In genomic region chr1:20138961-20139550, GRCh38 we compare ENCODE assay signal across 20 cellular contexts. TPM values are rescaled to one million over a fixed set of nuclear protein-coding genes. Genes with fewer than 3 reads are reported as not detected.
DNase-seq lines count a peak whose midpoint lies in the region; ATAC-seq and TF ChIP-seq lines count a peak whose summit lies in the region.
"Had no signal": no experiment of that assay in that cellular context is flagged by ENCODE, and none has a peak within 500 bp of the region (broad histone marks: within the 10 kb centered on the region; RNA-seq: fewer than 3 reads in every experiment).

A gene with protein sequence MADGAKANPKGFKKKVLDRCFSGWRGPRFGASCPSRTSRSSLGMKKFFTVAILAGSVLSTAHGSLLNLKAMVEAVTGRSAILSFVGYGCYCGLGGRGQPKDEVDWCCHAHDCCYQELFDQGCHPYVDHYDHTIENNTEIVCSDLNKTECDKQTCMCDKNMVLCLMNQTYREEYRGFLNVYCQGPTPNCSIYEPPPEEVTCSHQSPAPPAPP (plus strand): TSS chr1:20139323. CDS start chr1:20139428, 105 bp downstream.

- no peak within 1 kb of the TSS for H3K27ac Mint-ChIP-seq in activated CD4-positive, alpha-beta T cell treated with anti-CD3 and anti-CD28 coated beads for 36 hours
- H3K27ac Mint-ChIP-seq in nephron progenitor cell, result peak within 1 kb of the TSS; percentile 25

- H3K27me3 ChIP-seq in PC-9 (ENCODE audit: insufficient read depth, low read depth) (no peaks in the 10 kb centered on the region), suprapubic skin (no peaks in the 10 kb centered on the region), esophagus muscularis mucosa (peaks cover 0 to 59% (median 0%) of the 10 kb centered on the region in 4 donors)
- H3K27me3 ChIP-seq: MG63 had no signal

- peaks cover 50% of the 10 kb centered on the region for H3K4me1 ChIP-seq in PC-9 (replicated peaks; ENCODE audit: insufficient read depth)
- peaks cover 15% of the 10 kb centered on the region for H3K4me1 ChIP-seq in suprapubic skin
- H3K4me1 ChIP-seq in esophagus muscularis mucosa, result no peaks in the 10 kb centered on the region

- no peak within 1 kb of the TSS for H2AFZ ChIP-seq in PC-9

- DNase-seq in activated CD4-positive, alpha-beta T cell treated with anti-CD3 and anti-CD28 coated beads for 36 hours, result peak; percentile 13
- no peak for DNase-seq in activated CD4-positive, alpha-beta T cell treated with anti-CD3 and anti-CD28 coated beads, Interleukin-2, amount 50 U/mL, for 48 hours
- DNase-seq in PC-9 (peak in 1 of 2 experiments; percentile 78), nephron progenitor cell (no peak), suprapubic skin (ENCODE audit: low spot score in 2 of 2) (peak; percentile 31 to 40), NCI-H510A (lab: John Stamatoyannopoulos, UW) (no peak), esophagus muscularis mucosa (ENCODE audit: extremely low spot score) (no peak), globus pallidus (ENCODE audit: low spot score) (no peak)
- DNase-seq: C1 segment of cervical spinal cord, COR-L47, DMS153, EL, MG63, NCI-H1105, NCI-H1930, NCI-H2171, SHP77 had no signal

- no peak within 1 kb of the TSS for H3K4me3 Mint-ChIP-seq in activated CD4-positive, alpha-beta T cell treated with anti-CD3 and anti-CD28 coated beads for 36 hours
- H3K4me3 Mint-ChIP-seq in nephron progenitor cell, result no peak within 1 kb of the TSS

- TF ChIP-seq EP300 in suprapubic skin (IDR thresholded peaks at IDR 0.05) (no peak), esophagus muscularis mucosa (IDR thresholded peaks at IDR 0.05) (no peak)

- CTCF ChIA-PET in activated CD4-positive, alpha-beta T cell treated with anti-CD3 and anti-CD28 coated beads for 36 hours (lab: Charles Lee), result no interaction called here
- CTCF ChIA-PET in PC-9 (lab: Charles Lee), result no interaction called here

- WGBS in suprapubic skin, result 95% methylated on average over 8 of the region's 9 CpGs
- WGBS in esophagus muscularis mucosa, result 88% methylated on average over 9 of the region's 9 CpGs

- ATAC-seq in activated CD4-positive, alpha-beta T cell treated with anti-CD3 and anti-CD28 coated beads for 36 hours, result no peak
- ATAC-seq: HepG2 had no signal

- H3K27ac ChIP-seq in PC-9, result peak within 1 kb of the TSS; percentile 61; the same call in 1 of the 2 replicates
- H3K27ac ChIP-seq in suprapubic skin, result no peak within 1 kb of the TSS
- H3K27ac ChIP-seq in esophagus muscularis mucosa (replicated peaks in 1 of 4), result no peak within 1 kb of the TSS
- H3K27ac ChIP-seq: 22Rv1 had no signal

- H3K9me3 Mint-ChIP-seq in activated CD4-positive, alpha-beta T cell treated with anti-CD3 and anti-CD28 coated beads for 36 hours (ENCODE audit: low read depth), result no peaks in the 10 kb centered on the region
- no peaks in the 10 kb centered on the region for H3K9me3 Mint-ChIP-seq in nephron progenitor cell

- H3K36me3 Mint-ChIP-seq in activated CD4-positive, alpha-beta T cell treated with anti-CD3 and anti-CD28 coated beads for 36 hours (ENCODE audit: low read depth), result no peaks in the 10 kb centered on the region
- no peaks in the 10 kb centered on the region for H3K36me3 Mint-ChIP-seq in nephron progenitor cell (ENCODE audit: low read depth)

- H3K36me3 ChIP-seq in PC-9 (ENCODE audit: low read depth) (no peaks in the 10 kb centered on the region), suprapubic skin (no peaks in the 10 kb centered on the region), esophagus muscularis mucosa (no peaks in the 10 kb centered on the region)
- H3K36me3 ChIP-seq: MG63 had no signal

- no peak for TF ChIP-seq POLR2A in suprapubic skin (IDR thresholded peaks at IDR 0.05)
- TF ChIP-seq POLR2A in esophagus muscularis mucosa (IDR thresholded peaks at IDR 0.05; ENCODE audit: low read depth), result no peak

- H3K4me3 ChIP-seq in PC-9 (no peak within 1 kb of the TSS), suprapubic skin (no peak within 1 kb of the TSS), esophagus muscularis mucosa (no peak within 1 kb of the TSS)
- H3K4me3 ChIP-seq: MG63 had no signal

- no peaks in the 10 kb centered on the region for H3K9me2 ChIP-seq in PC-9 (ENCODE audit: insufficient read depth)

- intact Hi-C loops in activated CD4-positive, alpha-beta T cell treated with anti-CD3 and anti-CD28 coated beads for 36 hours (cut with DNase I, micrococcal nuclease), result no loop called here
- intact Hi-C loops in PC-9 (cut with micrococcal nuclease; ENCODE audit: unreplicated experiment) (loop anchor here (5.0 kb wide), 1 partner anchor 37 kb away; no protein-coding TSS in a partner anchor), esophagus muscularis mucosa (cut with DNase I) (no loop called here)

- H3K79me2 ChIP-seq in PC-9 (ENCODE audit: low read depth), result no peaks in the 10 kb centered on the region

- no peaks in the 10 kb centered on the region for H3K9me3 ChIP-seq in PC-9 (ENCODE audit: insufficient read depth, low read depth)
- H3K9me3 ChIP-seq in suprapubic skin, result no peaks in the 10 kb centered on the region
- no peaks in the 10 kb centered on the region for H3K9me3 ChIP-seq in esophagus muscularis mucosa
- H3K9me3 ChIP-seq: MG63 had no signal

- H3K27me3 Mint-ChIP-seq in activated CD4-positive, alpha-beta T cell treated with anti-CD3 and anti-CD28 coated beads for 36 hours, result peaks cover 12% of the 10 kb centered on the region
- peaks cover 9% of the 10 kb centered on the region for H3K27me3 Mint-ChIP-seq in nephron progenitor cell (ENCODE audit: low read depth, poor library complexity)

- no peak for TF ChIP-seq CTCF in PC-9 (conservative IDR thresholded peaks at IDR 0.05)
- TF ChIP-seq CTCF in nephron progenitor cell (IDR thresholded peaks at IDR 0.05), result no peak
- TF ChIP-seq CTCF in suprapubic skin (IDR thresholded peaks at IDR 0.05), result no peak
- TF ChIP-seq CTCF in esophagus muscularis mucosa (IDR thresholded peaks at IDR 0.05), result no peak

- H3K4me2 ChIP-seq in PC-9, result peak within 1 kb of the TSS; percentile 36

- no peaks in the 10 kb centered on the region for H3K4me1 Mint-ChIP-seq in activated CD4-positive, alpha-beta T cell treated with anti-CD3 and anti-CD28 coated beads for 36 hours
- H3K4me1 Mint-ChIP-seq in nephron progenitor cell, result peaks cover 25% of the 10 kb centered on the region

- POLR2A ChIA-PET in activated CD4-positive, alpha-beta T cell treated with anti-CD3 and anti-CD28 coated beads for 36 hours (lab: Charles Lee), result no interaction called here
- POLR2A ChIA-PET in PC-9 (lab: Charles Lee; ENCODE audit: unreplicated experiment), result no interaction called here

- H4K20me1 ChIP-seq in PC-9 (ENCODE audit: insufficient read depth), result no peaks in the 10 kb centered on the region

- no TSS peak for BruUV-seq in PC-9 (replicated peaks; lab: Mats Ljungman, UMichigan)

- peaks cover 7% of the 10 kb centered on the region; the same call in 1 of the 2 replicates for H3F3A ChIP-seq in PC-9 (ENCODE audit: insufficient read depth, low read depth)

RNA-seq across cellular contexts. Expression of the gene that starts here (rescaled TPM):
- not detected for total RNA-seq in activated CD4-positive, alpha-beta T cell treated with anti-CD3 and anti-CD28 coated beads for 36 hours
- total RNA-seq in PC-9 (2021) (0.20 TPM in 1 of 2 replicates, not detected in the other), suprapubic skin (10 to 100 TPM; 11.9 to 33.8 (median 16.7) TPM), esophagus muscularis mucosa (not detected)
- total RNA-seq: HepG2, NCI-H460 had no signal

Comparison
In these comparisons a context has a peak if more than half of its experiments do, and no peak if none do; other contexts are left out.
1. RNA of the gene that starts here (total RNA-seq): 11.9 to 33.8 TPM in suprapubic skin; 0.20 TPM in PC-9, not detected in activated CD4-positive, alpha-beta T cell treated with anti-CD3 and anti-CD28 coated beads for 36 hours and not detected in esophagus muscularis mucosa; every median in the first group is over 10 times any median in the second.
2. Peak in DNase-seq in activated CD4-positive, alpha-beta T cell treated with anti-CD3 and anti-CD28 coated beads for 36 hours; RNA of the gene not detected or under 1 TPM.
3. DNase-seq: peak in suprapubic skin (2 of 2); none in activated CD4-positive, alpha-beta T cell treated with anti-CD3 and anti-CD28 coated beads, Interleukin-2, amount 50 U/mL, for 48 hours (0 of 2), nephron progenitor cell (single experiment), NCI-H510A (single experiment), esophagus muscularis mucosa (single experiment) and globus pallidus (single experiment).